Comparison of ENCODE assay signal across 8 cellular contexts in the genomic region with DNA sequence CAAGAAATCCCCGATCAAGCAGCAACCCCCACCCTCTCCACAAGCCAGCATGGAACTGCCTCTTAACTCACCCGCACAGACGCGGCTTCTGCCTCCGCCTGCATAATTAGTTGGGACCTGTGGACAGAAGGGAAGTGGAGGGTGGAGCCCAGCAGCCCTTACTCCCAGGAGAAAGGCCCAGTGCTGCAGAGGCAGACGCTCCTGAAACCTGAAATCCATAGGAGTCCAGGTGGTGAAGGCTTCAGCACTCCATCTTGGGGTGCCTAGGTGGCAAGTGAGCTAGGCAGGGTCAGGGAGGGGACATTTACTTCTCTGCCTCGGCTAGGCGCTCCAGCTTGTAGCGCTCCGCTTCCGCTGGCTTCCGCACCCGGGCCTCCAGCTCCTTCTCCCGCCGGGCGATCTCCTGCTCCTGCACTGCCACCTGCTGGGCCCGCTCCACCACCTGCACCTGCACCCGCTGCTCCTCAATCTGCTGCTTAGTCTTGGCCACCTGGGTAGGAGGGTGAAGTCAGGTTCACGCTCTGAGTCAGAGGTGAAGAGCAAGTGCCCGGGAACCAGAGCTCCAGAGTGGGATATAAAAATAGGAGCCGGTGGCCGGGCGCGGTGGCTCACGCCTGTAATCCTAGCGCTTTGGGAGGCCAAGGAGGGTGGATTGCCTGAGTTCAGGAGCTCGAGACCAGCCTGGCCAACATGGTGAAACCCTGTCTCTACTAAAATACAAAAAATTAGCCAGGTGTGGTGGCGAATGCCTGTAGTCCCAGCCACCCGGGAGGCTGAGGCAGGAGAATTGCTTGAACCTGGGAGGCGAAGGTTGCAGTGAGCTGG. TPM values are rescaled to one million over a fixed set of nuclear protein-coding genes. Genes with fewer than 3 reads are reported as not detected.
DNase-seq lines count a peak whose midpoint lies in the region; ATAC-seq and TF ChIP-seq lines count a peak whose summit lies in the region.

No MANE protein-coding gene starts in this region.

- H3K4me3 ChIP-seq in duodenal mucosa (ENCODE audit: low read depth in 1 of 2, low read length in 2 of 2), result peak overlapping the region; percentile 26 to 60

- CTCF ChIA-PET in HEK293T (lab: Yijun Ruan, JAX), result interaction anchor here (0.5 to 4.7 kb wide), 24 partner anchors 9 to 249 kb away, joined by 3 to 88 read pairs (median 3); a partner anchor contains a TSS

- H3K36me3 ChIP-seq in duodenal mucosa (ENCODE audit: control insufficient read depth in 1 of 2, insufficient read depth in 2 of 2, low read length in 2 of 2), result peaks cover 19 to 74% of the 10 kb centered on the region in 2 donors

- H3K9me3 ChIP-seq in duodenal mucosa (ENCODE audit: control insufficient read depth in 1 of 2, low read length in 2 of 2), result no peaks in the 10 kb centered on the region

- DNase-seq in Caki2 (ENCODE audit: low read depth) (peak; percentile 73), HEK293T (ENCODE audit: extremely low spot score) (peak; percentile 72), NCI-H2196 (lab: John Stamatoyannopoulos, UW; ENCODE audit: unreplicated experiment) (peak; percentile 90), mucosa of gallbladder (ENCODE audit: low spot score) (peak; percentile 78)
- peak; percentile 70 to 78 for DNase-seq in activated CD4-positive, alpha-beta T cell treated with anti-CD3 and anti-CD28 coated beads, Interleukin-2, amount 50 U/mL, for 24 hours (ENCODE audit: low read depth in 1 of 2, low spot score in 1 of 2)
- DNase-seq in stimulated activated CD8-positive, alpha-beta memory T cell treated with anti-CD3 and anti-CD28 coated beads, Interleukin-7, amount 100 ng/mL, for 4 hours (ENCODE audit: low read depth in 2 of 2), result peak; percentile 69 to 74

- peaks cover 11 to 15% of the 10 kb centered on the region in 2 donors for H3K4me1 ChIP-seq in duodenal mucosa (ENCODE audit: control insufficient read depth in 1 of 2, insufficient read depth in 2 of 2, low read length in 2 of 2)

- in situ Hi-C loops in Caki2 (cut with HindIII; ENCODE audit: low pct_unique_long_range_greater_than_20kb, low sequenced_read_pairs), result no loop called here

- no peaks in the 10 kb centered on the region for H3K27me3 ChIP-seq in duodenal mucosa (ENCODE audit: control insufficient read depth in 1 of 2, insufficient read depth in 2 of 2, low read length in 2 of 2)

- peak overlapping the region; percentile 41 to 69 for H3K9ac ChIP-seq in duodenal mucosa (ENCODE audit: low read depth in 1 of 2, low read length in 2 of 2)

- no peak overlapping the region for H3K27ac ChIP-seq in duodenal mucosa (ENCODE audit: low read depth, low read length)

- POLR2A ChIA-PET in HEK293T (lab: Yijun Ruan, JAX), result interaction anchor here (0.6 to 4.3 kb wide), 9 partner anchors 9 to 356 kb away, joined by 3 to 23 read pairs (median 4); a partner anchor contains a TSS

- no peak for ATAC-seq in HG03439 (IDR thresholded peaks at IDR 0.05; ENCODE audit: unreplicated experiment)

TF ChIP-seq in HEK293T, 16 proteins besides CTCF, POLR2A, EP300 and RAD21:
- no peak for TF ChIP-seq BHLHE40 (IDR thresholded peaks at IDR 0.05; ENCODE audit: borderline replicate concordance)
- TF ChIP-seq FOXK2 (IDR thresholded peaks at IDR 0.05), result no peak
- no peak for TF ChIP-seq LEF1 (IDR thresholded peaks at IDR 0.05; ENCODE audit: borderline replicate concordance)
- no peak for TF ChIP-seq CTBP1 (IDR thresholded peaks at IDR 0.05; ENCODE audit: borderline replicate concordance)
- no peak for TF ChIP-seq SUZ12 (IDR thresholded peaks at IDR 0.05)
- no peak for TF ChIP-seq TARDBP (IDR thresholded peaks at IDR 0.05)
- no peak for TF ChIP-seq L3MBTL2 (conservative IDR thresholded peaks at IDR 0.05)
- no peak for TF ChIP-seq ARNT (IDR thresholded peaks at IDR 0.05)
- TF ChIP-seq ZNF384 (IDR thresholded peaks at IDR 0.05), result no peak
- no peak for TF ChIP-seq HDGF (IDR thresholded peaks at IDR 0.05; ENCODE audit: borderline replicate concordance)
- TF ChIP-seq FOXM1 (IDR thresholded peaks at IDR 0.05; ENCODE audit: borderline replicate concordance), result no peak

RNA-seq across cellular contexts. Expression of a gene that starts 10.7 kb away (rescaled TPM):
- 538 and 624 TPM in 2 replicates for total RNA-seq in Caki2 (2014; rRNA removed; shearing (Covaris generic); ENCODE audit: low replicate concordance)
- 277 TPM for total RNA-seq in mucosa of gallbladder

RNA-seq across cellular contexts. Expression of a gene that starts 11.7 kb away (rescaled TPM):
- 352 and 441 TPM in 2 replicates for total RNA-seq in Caki2 (2014; rRNA removed; shearing (Covaris generic); ENCODE audit: low replicate concordance)
- total RNA-seq in mucosa of gallbladder, result 177 TPM

RNA-seq across cellular contexts. Expression of a gene that starts 13.5 kb away (rescaled TPM):
- total RNA-seq in Caki2 (2014; rRNA removed; shearing (Covaris generic); ENCODE audit: low replicate concordance), result 124 and 148 TPM in 2 replicates
- 61.7 TPM for total RNA-seq in mucosa of gallbladder

RNA-seq across cellular contexts. Expression of a gene that starts 13.7 kb away (rescaled TPM):
- 3.3 and 6.7 TPM in 2 replicates for total RNA-seq in Caki2 (2014; rRNA removed; shearing (Covaris generic); ENCODE audit: low replicate concordance)
- 33.4 TPM for total RNA-seq in mucosa of gallbladder

RNA-seq across cellular contexts. Expression of a gene that starts 40.0 kb away (rescaled TPM):
- 2.3 and 16.7 TPM in 2 replicates for total RNA-seq in Caki2 (2014; rRNA removed; shearing (Covaris generic); ENCODE audit: low replicate concordance)
- total RNA-seq in mucosa of gallbladder, result 7.7 TPM
